In genomic region chr3:14405120-14405885, GRCh38 we compare ENCODE assay signal across 11 cellular contexts. TPM values are rescaled to one million over a fixed set of nuclear protein-coding genes. Genes with fewer than 3 reads are reported as not detected.
DNase-seq lines count a peak whose midpoint lies in the region; FAIRE-seq and TF ChIP-seq lines count a peak whose summit lies in the region.
"Had no signal": no experiment of that assay in that cellular context is flagged by ENCODE, and none has a peak within 500 bp of the region (broad histone marks: within the 10 kb centered on the region; RNA-seq: fewer than 3 reads in every experiment).

No MANE protein-coding gene starts in this region.

- no peaks in the 10 kb centered on the region for H4K20me1 ChIP-seq in fibroblast of lung (ENCODE audit: control insufficient read depth, extremely low read depth, insufficient read depth, low read length)

- H3K4me3 Mint-ChIP-seq in T-helper 2 cell treated with Interferon-gamma antibody and Interleukin-4, amounts not matched to agents 5 μg/mL and 100 μg/mL, for 36 hours = peak overlapping the region; percentile 98

- H3K79me2 ChIP-seq in fibroblast of lung (ENCODE audit: control insufficient read depth, insufficient read depth, low read length) = peaks cover 32% of the 10 kb centered on the region

- H3K4me3 ChIP-seq in fibroblast of lung (replicated peaks in 1 of 4; ENCODE audit: control extremely low read depth in 1 of 4, insufficient read depth in 1 of 4, low read depth in 3 of 4, low read length in 4 of 4) (peak overlapping the region in 1 of 4 experiments; percentile 83), skeletal muscle tissue (ENCODE audit: low read length in 3 of 3) (peak overlapping the region in 1 of 3 donors; percentile 37)

- H3K36me3 Mint-ChIP-seq in T-helper 2 cell treated with Interferon-gamma antibody and Interleukin-4, amounts not matched to agents 5 μg/mL and 100 μg/mL, for 36 hours (ENCODE audit: low read depth) = peaks cover 27% of the 10 kb centered on the region
- H3K36me3 Mint-ChIP-seq: naive B cell had no signal

- H2AFZ ChIP-seq in fibroblast of lung (ENCODE audit: low read length) = no peak overlapping the region

- peaks cover 48% of the 10 kb centered on the region for H3K4me1 Mint-ChIP-seq in T-helper 2 cell treated with Interferon-gamma antibody and Interleukin-4, amounts not matched to agents 5 μg/mL and 100 μg/mL, for 36 hours (ENCODE audit: low read depth)

- H3K4me2 ChIP-seq in fibroblast of lung (ENCODE audit: extremely low read depth, insufficient read depth, low read length) = peak overlapping the region; percentile 41

- TF ChIP-seq CTCF in RWPE1 (conservative IDR thresholded peaks at IDR 0.05; ENCODE audit: low read depth) = no peak
- TF ChIP-seq CTCF in fibroblast of lung (conservative IDR thresholded peaks at IDR 0.05 in 1 of 2, IDR thresholded peaks at IDR 0.05 in 1 of 2; ENCODE audit: low read depth in 1 of 2, low read length in 2 of 2) = no peak

- no peaks in the 10 kb centered on the region for H3K9me3 Mint-ChIP-seq in T-helper 2 cell treated with Interferon-gamma antibody and Interleukin-4, amounts not matched to agents 5 μg/mL and 100 μg/mL, for 36 hours
- H3K9me3 Mint-ChIP-seq: naive B cell had no signal

- H3K36me3 ChIP-seq in fibroblast of lung (ENCODE audit: control insufficient read depth, insufficient read depth, low read length) = no peaks in the 10 kb centered on the region
- H3K36me3 ChIP-seq in skeletal muscle tissue (ENCODE audit: control insufficient read depth in 3 of 3, insufficient read depth in 3 of 3, low read length in 3 of 3) = peaks cover 0 to 5% (median 0%) of the 10 kb centered on the region in 3 donors

- H3K4me1 ChIP-seq in fibroblast of lung (ENCODE audit: control insufficient read depth, extremely low read depth, insufficient read depth, low read length) (peaks cover 7% of the 10 kb centered on the region), skeletal muscle tissue (ENCODE audit: control insufficient read depth in 3 of 3, insufficient read depth in 3 of 3, low read length in 3 of 3) (peaks cover 43 to 75% (median 59%) of the 10 kb centered on the region in 3 donors)

- H3K27me3 Mint-ChIP-seq in T-helper 2 cell treated with Interferon-gamma antibody and Interleukin-4, amounts not matched to agents 5 μg/mL and 100 μg/mL, for 36 hours (ENCODE audit: low read depth) = no peaks in the 10 kb centered on the region
- H3K27me3 Mint-ChIP-seq: naive B cell had no signal

- H3K9me3 ChIP-seq in fibroblast of lung (ENCODE audit: control insufficient read depth, insufficient read depth, low read depth, low read length) = no peaks in the 10 kb centered on the region
- no peaks in the 10 kb centered on the region for H3K9me3 ChIP-seq in skeletal muscle tissue (ENCODE audit: control insufficient read depth in 3 of 3, low read length in 3 of 3)

- DNase-seq in T-helper 2 cell treated with Interferon-gamma antibody and Interleukin-4, amounts not matched to agents 5 μg/mL and 100 μg/mL, for 36 hours (ENCODE audit: low spot score) = no peak
- DNase-seq in T-helper 2 cell (no peak), RWPE1 (ENCODE audit: low spot score) (no peak), fibroblast of lung (ENCODE audit: low read depth in 2 of 2) (peak in 1 of 2 donors; percentile 45), GM19238 (ENCODE audit: insufficient read length, low spot score) (no peak), GM19239 (ENCODE audit: insufficient read length, low spot score) (no peak), NCI-H2196 (lab: John Stamatoyannopoulos, UW; ENCODE audit: unreplicated experiment) (no peak)
- DNase-seq: naive B cell, NCI-H1105 treated with DMSO at 0.1 percent for 48 hours had no signal

- no peak overlapping the region for H3K27ac Mint-ChIP-seq in T-helper 2 cell treated with Interferon-gamma antibody and Interleukin-4, amounts not matched to agents 5 μg/mL and 100 μg/mL, for 36 hours

- POLR2A ChIA-PET in RWPE1 (lab: Yijun Ruan, JAX; ENCODE audit: low non-redundant PET) = no interaction called here

- FAIRE-seq in GM19239 (lab: Jason Lieb, UNC) = no peak
- FAIRE-seq: TTC549 had no signal

- CTCF ChIA-PET in RWPE1 (lab: Yijun Ruan, JAX) = interaction anchor here (0.7 kb wide), 1 partner anchor 1850 kb away, joined by 5 read pairs; no protein-coding TSS in a partner anchor

- H3K27ac ChIP-seq in RWPE1 (peak overlapping the region; percentile 25), fibroblast of lung (ENCODE audit: insufficient read depth, low read length) (no peak overlapping the region), skeletal muscle tissue (ENCODE audit: low read depth, low read length) (peak overlapping the region; percentile 1)

- no peaks in the 10 kb centered on the region for H3K27me3 ChIP-seq in fibroblast of lung (ENCODE audit: control insufficient read depth, insufficient read depth, low read length)
- H3K27me3 ChIP-seq in skeletal muscle tissue (ENCODE audit: control insufficient read depth in 3 of 3, insufficient read depth in 3 of 3, low read length in 3 of 3) = no peaks in the 10 kb centered on the region

- H3K9ac ChIP-seq in fibroblast of lung (ENCODE audit: insufficient read depth, low read length) (no peak overlapping the region), skeletal muscle tissue (ENCODE audit: low read depth in 1 of 3, low read length in 3 of 3) (peak overlapping the region in 2 of 3 donors; percentile 44 to 97)

RNA-seq across cellular contexts. Expression of gene SLC6A6, which starts 2.9 kb away (rescaled TPM):
- total RNA-seq in fibroblast of lung (8.5 and 8.9 TPM in 2 replicates), skeletal muscle tissue (5.7 TPM)
- polyA plus RNA-seq in fibroblast of lung = 10.9 and 24.0 TPM in 2 replicates
- polyA plus RNA-seq in fibroblast of lung (2012) = 6.6 and 17.4 TPM in 2 replicates
- polyA minus RNA-seq in fibroblast of lung (ENCODE audit: low replicate concordance) = 40.8 and 82.2 TPM in 2 replicates
